Comparison of ENCODE assay signal across 25 cellular contexts in the genomic region with DNA sequence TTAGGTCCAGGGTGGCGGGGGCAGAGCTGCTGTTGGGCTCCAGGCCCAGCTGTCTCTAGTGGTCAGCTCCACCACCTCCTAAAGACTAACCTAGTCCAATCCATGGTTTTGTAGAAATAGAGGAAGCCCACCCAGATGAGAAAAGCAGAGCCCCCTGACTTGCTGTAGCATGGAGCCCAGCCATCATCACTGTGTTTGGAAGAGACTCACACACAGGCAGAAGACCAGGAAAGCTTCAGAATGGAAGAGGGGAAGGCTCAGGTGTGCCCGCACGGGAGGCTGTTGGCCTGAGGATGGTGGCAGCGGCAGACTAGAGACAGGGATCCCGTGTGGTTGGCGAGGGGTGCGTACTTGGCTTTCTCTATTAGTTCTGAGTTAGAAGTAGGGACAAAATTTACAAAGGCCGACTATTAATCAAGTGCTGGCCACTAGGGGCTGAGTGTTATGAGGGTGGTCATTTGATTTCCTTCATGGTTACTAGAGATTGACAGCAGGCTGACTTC.
"Had no signal": no experiment of that assay in that cellular context is flagged by ENCODE, and none has a peak within 500 bp of the region (broad histone marks: within the 10 kb centered on the region; RNA-seq: fewer than 3 reads in every experiment).

No MANE protein-coding gene starts in this region.

- H3K4me1 Mint-ChIP-seq: activated CD4-positive, alpha-beta T cell treated with anti-CD3 and anti-CD28 coated beads for 36 hours; activated CD4-positive, alpha-beta T cell treated with anti-CD3 and anti-CD28 coated beads, Interleukin-2, amount 10 ng/mL, durations not matched to agents 24 days and 14 days; activated T-helper 17 cell treated with anti-CD3 and anti-CD28 coated beads, Interleukin-2, amount 50 U/mL, for 72 hours had no signal

- H3K9me3 Mint-ChIP-seq: activated CD4-positive, alpha-beta memory T cell treated with anti-CD3 and anti-CD28 coated beads for 36 hours; activated T-helper 17 cell treated with anti-CD3 and anti-CD28 coated beads, Interleukin-2, amount 50 U/mL, for 72 hours had no signal

- H3K27me3 ChIP-seq: brain microvascular endothelial cell, colonic mucosa had no signal

- H3K36me3 Mint-ChIP-seq: activated CD4-positive, alpha-beta memory T cell treated with anti-CD3 and anti-CD28 coated beads for 36 hours; activated naive CD8-positive, alpha-beta T cell had no signal

- DNase-seq: activated CD4-positive, alpha-beta memory T cell treated with anti-CD3 and anti-CD28 coated beads for 36 hours; activated CD4-positive, alpha-beta T cell treated with anti-CD3 and anti-CD28 coated beads for 36 hours; activated CD4-positive, alpha-beta T cell treated with anti-CD3 and anti-CD28 coated beads, Interleukin-2, amount 10 ng/mL, durations not matched to agents 24 days and 14 days; activated CD4-positive, CD25-positive, alpha-beta regulatory T cell; activated CD4-positive, CD25-positive, alpha-beta regulatory T cell treated with anti-CD3 and anti-CD28 coated beads, Interleukin-2, amount 50 U/mL, for 72 hours; activated CD8-positive, alpha-beta T cell treated with anti-CD3 and anti-CD28 coated beads, Interleukin-2, amount 10 ng/mL, durations not matched to agents 7 days and 5 days; activated effector memory CD4-positive, alpha-beta T cell treated with Interleukin-2 at 50 U/mL for 16 hours; activated gamma-delta T cell treated with Interleukin-2 at 50 U/mL for 16 hours; activated naive CD4-positive, alpha-beta T cell treated with anti-CD3 and anti-CD28 coated beads, Interleukin-2, amount 50 U/mL, for 16 hours; activated naive CD4-positive, alpha-beta T cell treated with Interleukin-2 at 50 U/mL for 16 hours; activated T-cell treated with anti-CD3 and anti-CD28 coated beads, Interleukin-2, amount 50 U/mL, for 4 hours; amniotic stem cell; anterior cingulate cortex; brain microvascular endothelial cell; caudate nucleus; colonic mucosa; dorsolateral prefrontal cortex; effector CD4-positive, alpha-beta T cell; effector memory CD8-positive, alpha-beta T cell; foreskin fibroblast; T-helper 2 cell had no signal

- H3K27me3 Mint-ChIP-seq: activated CD4-positive, alpha-beta T cell treated with anti-CD3 and anti-CD28 coated beads, Interleukin-2, amount 10 ng/mL, durations not matched to agents 24 days and 14 days; activated naive CD8-positive, alpha-beta T cell; dendritic cell treated with granulocyte-macrophage colony-stimulating factor and Interleukin-4, amounts not matched to agents 40 ng/mL and 50 ng/mL, for 4 days had no signal

- H3K27ac Mint-ChIP-seq: activated CD4-positive, alpha-beta memory T cell treated with anti-CD3 and anti-CD28 coated beads for 36 hours; activated CD4-positive, alpha-beta T cell treated with anti-CD3 and anti-CD28 coated beads for 36 hours; activated CD4-positive, alpha-beta T cell treated with anti-CD3 and anti-CD28 coated beads, Interleukin-2, amount 10 ng/mL, durations not matched to agents 24 days and 14 days; activated CD8-positive, alpha-beta T cell treated with anti-CD3 and anti-CD28 coated beads, Interleukin-2, amount 10 ng/mL, durations not matched to agents 7 days and 5 days; activated naive CD8-positive, alpha-beta T cell; activated T-helper 17 cell treated with anti-CD3 and anti-CD28 coated beads, Interleukin-2, amount 50 U/mL, for 72 hours; dendritic cell treated with granulocyte-macrophage colony-stimulating factor and Interleukin-4, amounts not matched to agents 40 ng/mL and 50 ng/mL, for 4 days; effector memory CD8-positive, alpha-beta T cell had no signal

- H3K4me1 ChIP-seq: colonic mucosa had no signal

- H3K9me3 ChIP-seq: colonic mucosa had no signal

- H3K36me3 ChIP-seq: brain microvascular endothelial cell, colonic mucosa had no signal

- H3K27ac ChIP-seq: brain microvascular endothelial cell, colonic mucosa, dorsolateral prefrontal cortex, epithelial cell of prostate had no signal

- ATAC-seq: activated CD4-positive, alpha-beta T cell treated with anti-CD3 and anti-CD28 coated beads for 36 hours; activated CD8-positive, alpha-beta T cell treated with anti-CD3 and anti-CD28 coated beads, Interleukin-2, amount 10 ng/mL, durations not matched to agents 7 days and 5 days; activated T-cell treated with anti-CD3 and anti-CD28 coated beads, Interleukin-2, amount 50 U/mL, for 4 hours; activated T-helper 17 cell treated with anti-CD3 and anti-CD28 coated beads, Interleukin-2, amount 50 U/mL, for 72 hours; effector memory CD8-positive, alpha-beta T cell had no signal

- H3K4me3 ChIP-seq: colonic mucosa, dorsolateral prefrontal cortex had no signal

- H3K4me3 Mint-ChIP-seq: activated CD4-positive, alpha-beta memory T cell treated with anti-CD3 and anti-CD28 coated beads for 36 hours; activated CD4-positive, alpha-beta T cell treated with anti-CD3 and anti-CD28 coated beads for 36 hours; activated CD4-positive, alpha-beta T cell treated with anti-CD3 and anti-CD28 coated beads, Interleukin-2, amount 10 ng/mL, durations not matched to agents 24 days and 14 days; activated CD8-positive, alpha-beta T cell treated with anti-CD3 and anti-CD28 coated beads, Interleukin-2, amount 10 ng/mL, durations not matched to agents 7 days and 5 days; activated naive CD8-positive, alpha-beta T cell; activated T-cell treated with anti-CD3 and anti-CD28 coated beads, Interleukin-2, amount 50 U/mL, for 4 hours; activated T-helper 17 cell treated with anti-CD3 and anti-CD28 coated beads, Interleukin-2, amount 50 U/mL, for 72 hours; dendritic cell treated with granulocyte-macrophage colony-stimulating factor and Interleukin-4, amounts not matched to agents 40 ng/mL and 50 ng/mL, for 4 days; effector memory CD8-positive, alpha-beta T cell had no signal
